In the genomic region with DNA sequence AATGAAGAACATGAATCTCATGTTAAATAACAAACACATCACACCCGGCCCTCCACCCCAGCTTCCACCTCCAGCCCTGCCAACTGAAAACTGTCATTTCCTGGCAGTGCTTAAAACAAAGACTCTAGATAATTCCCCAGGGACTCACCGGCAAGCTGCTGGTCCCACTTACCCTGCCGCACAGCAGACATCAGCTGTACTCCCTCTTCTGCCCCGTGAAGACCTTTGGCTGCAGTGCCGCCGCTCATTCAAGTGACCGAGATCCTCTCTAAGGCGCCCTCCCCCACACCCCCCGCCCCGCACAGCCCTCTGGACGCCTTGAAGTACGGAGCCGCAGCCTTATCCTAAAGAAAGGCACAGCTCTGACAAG, we compare ENCODE assay signal across 8 cellular contexts. TPM values are rescaled to one million over a fixed set of nuclear protein-coding genes. Genes with fewer than 3 reads are reported as not detected.
A peak's percentile ranks its signal among the peaks of the same experiment; 100 is the strongest.
DNase-seq lines count a peak whose midpoint lies in the region; ATAC-seq lines count a peak whose summit lies in the region.

No MANE protein-coding gene starts in this region.

- WGBS in neuronal stem cell (ENCODE audit: extremely low coverage in 2 of 2, insufficient read length in 2 of 2, insufficient replicate concordance in 1 of 2), 2 donors, result no CpG with 5 or more reads among the region's 13 CpGs

- H4K91ac ChIP-seq in neuronal stem cell (ENCODE audit: low read depth, low read length, poor library complexity), result no peak overlapping the region

- no peak overlapping the region for H2BK5ac ChIP-seq in neuronal stem cell (ENCODE audit: low read length)

- H3K9ac ChIP-seq in neuronal stem cell (ENCODE audit: low read depth, low read length, poor library complexity), result peak overlapping the region; percentile 72

- H3K27me3 ChIP-seq in neuronal stem cell (ENCODE audit: control insufficient read depth in 3 of 3, insufficient read depth in 3 of 3, low read depth in 1 of 3, low read length in 3 of 3), result no peaks in the 10 kb centered on the region

- H3K27ac Mint-ChIP-seq in activated CD4-positive, alpha-beta T cell treated with anti-CD3 and anti-CD28 coated beads, Interleukin-2, amount 10 ng/mL, durations not matched to agents 24 days and 14 days, result peak overlapping the region; percentile 86

- H3K4me1 ChIP-seq in neuronal stem cell (ENCODE audit: control insufficient read depth in 2 of 2, insufficient read depth in 1 of 2, low read depth in 1 of 2, low read length in 2 of 2), result peaks cover 18 to 25% of the 10 kb centered on the region in 2 donors

- peak overlapping the region; percentile 61 for H3K4me2 ChIP-seq in neuronal stem cell (ENCODE audit: insufficient read depth, low read length, poor library complexity, severe bottlenecking)

- H3K4me3 ChIP-seq in neuronal stem cell (ENCODE audit: low read length in 2 of 2), result peak overlapping the region; percentile 67 to 88

- no peak overlapping the region for H3K18ac ChIP-seq in neuronal stem cell (ENCODE audit: low read length)

- peak; percentile 37 for ATAC-seq in HG02610 (IDR thresholded peaks at IDR 0.05; ENCODE audit: unreplicated experiment)
- no peak for ATAC-seq in GM21360 (IDR thresholded peaks at IDR 0.05; ENCODE audit: unreplicated experiment)

- peak overlapping the region; percentile 63 for H3K27ac ChIP-seq in neuronal stem cell (replicated peaks; ENCODE audit: low read length)

- H2BK15ac ChIP-seq in neuronal stem cell (ENCODE audit: low read length), result peak overlapping the region; percentile 77

- intact Hi-C loops in activated CD4-positive, alpha-beta T cell treated with anti-CD3 and anti-CD28 coated beads, Interleukin-2, amount 10 ng/mL, durations not matched to agents 24 days and 14 days (cut with micrococcal nuclease), result loop anchor here (1.0 to 10.0 kb wide), 7 partner anchors 14 to 1113 kb away; a partner anchor contains a TSS

- no peak overlapping the region for H4K8ac ChIP-seq in neuronal stem cell (ENCODE audit: low read depth, low read length)

- peaks cover 5% of the 10 kb centered on the region for H3K36me3 Mint-ChIP-seq in activated CD4-positive, alpha-beta T cell treated with anti-CD3 and anti-CD28 coated beads, Interleukin-2, amount 10 ng/mL, durations not matched to agents 24 days and 14 days (ENCODE audit: low read depth)

- H3K27me3 Mint-ChIP-seq in activated CD4-positive, alpha-beta T cell treated with anti-CD3 and anti-CD28 coated beads, Interleukin-2, amount 10 ng/mL, durations not matched to agents 24 days and 14 days, result no peaks in the 10 kb centered on the region

- peaks cover 63% of the 10 kb centered on the region for H3K4me1 Mint-ChIP-seq in activated CD4-positive, alpha-beta T cell treated with anti-CD3 and anti-CD28 coated beads, Interleukin-2, amount 10 ng/mL, durations not matched to agents 24 days and 14 days

- no peaks in the 10 kb centered on the region for H3K9me3 Mint-ChIP-seq in activated CD4-positive, alpha-beta T cell treated with anti-CD3 and anti-CD28 coated beads, Interleukin-2, amount 10 ng/mL, durations not matched to agents 24 days and 14 days

- no peak overlapping the region for H2BK12ac ChIP-seq in neuronal stem cell (ENCODE audit: low read length)

- H3K23ac ChIP-seq in neuronal stem cell (ENCODE audit: low read depth, low read length, poor library complexity), result no peak overlapping the region

- no peak overlapping the region for H3K4ac ChIP-seq in neuronal stem cell (ENCODE audit: low read length)

- peak overlapping the region; percentile 95 for H2AFZ ChIP-seq in neuronal stem cell (ENCODE audit: low read length)

- peaks cover 4% of the 10 kb centered on the region for H3K79me1 ChIP-seq in neuronal stem cell (ENCODE audit: low read depth, low read length)

- no peaks in the 10 kb centered on the region for H3K9me3 ChIP-seq in neuronal stem cell (replicated peaks in 1 of 2; ENCODE audit: control insufficient read depth in 2 of 2, insufficient read depth in 1 of 2, low read depth in 1 of 2, low read length in 2 of 2)

- no peak overlapping the region for H2BK120ac ChIP-seq in neuronal stem cell (ENCODE audit: low read depth, low read length)

- peak overlapping the region; percentile 91 for H3K4me3 Mint-ChIP-seq in activated CD4-positive, alpha-beta T cell treated with anti-CD3 and anti-CD28 coated beads, Interleukin-2, amount 10 ng/mL, durations not matched to agents 24 days and 14 days

- no peak overlapping the region for H3K14ac ChIP-seq in neuronal stem cell (ENCODE audit: low read length)

- H2AK5ac ChIP-seq in neuronal stem cell (ENCODE audit: low read depth, low read length), result no peak overlapping the region

- peak; percentile 77 for DNase-seq in activated CD4-positive, alpha-beta T cell treated with anti-CD3 and anti-CD28 coated beads, Interleukin-2, amount 10 ng/mL, durations not matched to agents 24 days and 14 days
- no peak for DNase-seq in activated CD4-positive, alpha-beta T cell treated with anti-CD3 and anti-CD28 coated beads for 4 hours
- peak; percentile 33 to 73 for DNase-seq in NCI-H187 (lab: John Stamatoyannopoulos, UW)
- DNase-seq in activated gamma-delta T cell treated with Interleukin-2 at 50 U/mL for 16 hours, result peak; percentile 20
- DNase-seq in germinal center (ENCODE audit: low spot score), result peak; percentile 84
- peak; percentile 32 for DNase-seq in neuronal stem cell (ENCODE audit: low spot score)

- no peaks in the 10 kb centered on the region for H3K36me3 ChIP-seq in neuronal stem cell (replicated peaks in 1 of 2; ENCODE audit: control insufficient read depth in 2 of 2, insufficient read depth in 2 of 2, low read length in 2 of 2)

RNA-seq across cellular contexts. Expression of a gene that starts 0.5 kb away (rescaled TPM):
- 13.5 and 17.3 TPM in 2 replicates for total RNA-seq in activated CD4-positive, alpha-beta T cell treated with anti-CD3 and anti-CD28 coated beads, Interleukin-2, amount 10 ng/mL, durations not matched to agents 24 days and 14 days
- 13.5 TPM for polyA plus RNA-seq in neuronal stem cell (2013, experiment 1 of 2)
- 14.2 TPM for polyA plus RNA-seq in neuronal stem cell (2013, experiment 2 of 2)

Comparison
In these comparisons a context has a peak if more than half of its experiments do, and no peak if none do; other contexts are left out.
1. DNase-seq: peak in activated CD4-positive, alpha-beta T cell treated with anti-CD3 and anti-CD28 coated beads, Interleukin-2, amount 10 ng/mL, durations not matched to agents 24 days and 14 days (single experiment), NCI-H187 (2 of 2), activated gamma-delta T cell treated with Interleukin-2 at 50 U/mL for 16 hours (single experiment), germinal center (single experiment) and neuronal stem cell (single experiment); none in activated CD4-positive, alpha-beta T cell treated with anti-CD3 and anti-CD28 coated beads for 4 hours (0 of 2).